22 cellular contexts compared by ENCODE assay signal in genomic region chr1:227388214-227388613, GRCh38.
"Had no signal": no experiment of that assay in that cellular context is flagged by ENCODE, and none has a peak within 500 bp of the region (broad histone marks: within the 10 kb centered on the region; RNA-seq: fewer than 3 reads in every experiment).

No MANE protein-coding gene starts in this region.

- DNase-seq: activated B cell treated with CpG ODN at 0.5 μM for 24 hours; activated CD4-positive, alpha-beta T cell treated with anti-CD3 and anti-CD28 coated beads for 1 hour; activated CD4-positive, alpha-beta T cell treated with anti-CD3 and anti-CD28 coated beads, Interleukin-2, amount 10 ng/mL, durations not matched to agents 24 days and 14 days; activated CD4-positive, alpha-beta T cell treated with anti-CD3 and anti-CD28 coated beads, Interleukin-2, amount 50 U/mL, for 48 hours; activated CD8-positive, alpha-beta memory T cell treated with anti-CD3 and anti-CD28 coated beads, Interleukin-2, amount 10 ng/mL, durations not matched to agents 7 days and 5 days; activated gamma-delta T cell; activated naive CD4-positive, alpha-beta T cell treated with anti-CD3 and anti-CD28 coated beads for 36 hours; activated T-cell treated with anti-CD3 and anti-CD28 coated beads, Interleukin-2, amount 50 U/mL, for 4 hours; amygdala; NCI-H1092; NCI-H1417 treated with DMSO at 0.1 percent for 48 hours; NCI-H1694; NCI-H2029; NCI-H345; NCI-H510A; SIG-M5; T-helper 1 cell had no signal

- H3K9ac ChIP-seq: KMS-11 had no signal

- H3K4me2 ChIP-seq: KMS-11 had no signal

- H3K9me3 Mint-ChIP-seq: activated B cell treated with CpG ODN at 0.5 μM for 24 hours; activated CD4-positive, alpha-beta T cell treated with anti-CD3 and anti-CD28 coated beads, Interleukin-2, amount 10 ng/mL, durations not matched to agents 24 days and 14 days; activated naive CD4-positive, alpha-beta T cell treated with anti-CD3 and anti-CD28 coated beads for 36 hours; activated T-cell treated with anti-CD3 and anti-CD28 coated beads, Interleukin-2, amount 50 U/mL, for 4 hours; central memory CD8-positive, alpha-beta T cell had no signal

- H3K27me3 Mint-ChIP-seq: activated naive CD8-positive, alpha-beta T cell had no signal

- ATAC-seq: activated CD8-positive, alpha-beta memory T cell treated with anti-CD3 and anti-CD28 coated beads, Interleukin-2, amount 10 ng/mL, durations not matched to agents 7 days and 5 days; activated T-cell treated with anti-CD3 and anti-CD28 coated beads, Interleukin-2, amount 50 U/mL, for 4 hours had no signal

- FAIRE-seq: astrocyte had no signal

- H3K36me3 Mint-ChIP-seq: activated CD8-positive, alpha-beta memory T cell treated with anti-CD3 and anti-CD28 coated beads, Interleukin-2, amount 10 ng/mL, durations not matched to agents 7 days and 5 days; activated naive CD8-positive, alpha-beta T cell had no signal

- H3K27ac Mint-ChIP-seq: activated B cell treated with CpG ODN at 0.5 μM for 24 hours; activated CD4-positive, alpha-beta T cell treated with anti-CD3 and anti-CD28 coated beads, Interleukin-2, amount 10 ng/mL, durations not matched to agents 24 days and 14 days; activated CD8-positive, alpha-beta memory T cell treated with anti-CD3 and anti-CD28 coated beads, Interleukin-2, amount 10 ng/mL, durations not matched to agents 7 days and 5 days; activated naive CD4-positive, alpha-beta T cell treated with anti-CD3 and anti-CD28 coated beads for 36 hours; activated naive CD8-positive, alpha-beta T cell; brain had no signal

- H3K27ac ChIP-seq: KMS-11 had no signal

- H3K4me3 Mint-ChIP-seq: activated B cell treated with CpG ODN at 0.5 μM for 24 hours; activated CD4-positive, alpha-beta T cell treated with anti-CD3 and anti-CD28 coated beads, Interleukin-2, amount 10 ng/mL, durations not matched to agents 24 days and 14 days; activated CD8-positive, alpha-beta memory T cell treated with anti-CD3 and anti-CD28 coated beads, Interleukin-2, amount 10 ng/mL, durations not matched to agents 7 days and 5 days; activated naive CD4-positive, alpha-beta T cell treated with anti-CD3 and anti-CD28 coated beads for 36 hours; activated naive CD8-positive, alpha-beta T cell; activated T-cell treated with anti-CD3 and anti-CD28 coated beads, Interleukin-2, amount 50 U/mL, for 4 hours; brain; central memory CD8-positive, alpha-beta T cell had no signal

- H3K4me1 Mint-ChIP-seq: activated B cell treated with CpG ODN at 0.5 μM for 24 hours; activated CD4-positive, alpha-beta T cell treated with anti-CD3 and anti-CD28 coated beads, Interleukin-2, amount 10 ng/mL, durations not matched to agents 24 days and 14 days; activated CD8-positive, alpha-beta memory T cell treated with anti-CD3 and anti-CD28 coated beads, Interleukin-2, amount 10 ng/mL, durations not matched to agents 7 days and 5 days; brain; central memory CD8-positive, alpha-beta T cell had no signal
